16 cellular contexts compared by ENCODE assay signal in the genomic region with DNA sequence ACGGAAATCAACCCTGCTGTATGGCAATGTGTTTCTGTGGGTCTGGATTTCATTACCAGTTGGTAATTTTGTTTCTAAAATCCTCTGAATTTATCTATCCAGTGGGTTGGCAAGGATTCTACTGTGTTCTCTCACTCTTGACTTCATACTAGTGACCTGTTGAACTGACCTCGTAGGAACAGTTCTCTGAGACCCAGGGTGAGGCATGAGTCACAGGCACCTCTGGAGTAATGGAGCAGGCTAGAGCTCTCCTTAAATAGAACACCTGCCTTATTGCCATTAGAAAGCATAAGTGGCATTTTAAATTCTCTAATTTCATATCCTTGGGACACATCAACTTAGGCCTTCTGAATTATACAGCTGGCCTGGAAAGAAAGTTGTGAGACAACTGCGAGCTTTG.
DNase-seq lines count a peak whose midpoint lies in the region; TF ChIP-seq lines count a peak whose summit lies in the region.
"Had no signal": no experiment of that assay in that cellular context is flagged by ENCODE, and none has a peak within 500 bp of the region (broad histone marks: within the 10 kb centered on the region; RNA-seq: fewer than 3 reads in every experiment).

No MANE protein-coding gene starts in this region.

- TF ChIP-seq CTCF in fibroblast of mammary gland (conservative IDR thresholded peaks at IDR 0.05; ENCODE audit: control insufficient read depth, insufficient read depth, low read depth, low read length) = no peak

- H3K4me3 ChIP-seq in fibroblast of mammary gland (ENCODE audit: control insufficient read depth, low read depth, low read length) = no peak overlapping the region
- H3K4me3 ChIP-seq: BLaER1 treated with 17β-estradiol and CSF1 and Interleukin-3, amounts not matched to agents 10 nM and 100 nM had no signal

- DNase-seq in DMS53 (lab: John Stamatoyannopoulos, UW) = peak; percentile 36
- DNase-seq in DMS53 treated with DMSO at 0.1 percent for 48 hours (lab: John Stamatoyannopoulos, UW; ENCODE audit: unreplicated experiment) = no peak
- peak; percentile 12 for DNase-seq in Daoy (ENCODE audit: low read depth)
- peak; percentile 1 for DNase-seq in NCI-H69 (lab: John Stamatoyannopoulos, UW)
- DNase-seq in fibroblast of mammary gland (ENCODE audit: low read depth) = peak; percentile 49
- no peak for DNase-seq in mucosa of gallbladder (ENCODE audit: low spot score)
- DNase-seq in ureter (ENCODE audit: low spot score) = no peak
- no peak for DNase-seq in NCI-H146 (lab: John Stamatoyannopoulos, UW)
- DNase-seq: ACHN; CD4-positive, alpha-beta memory T cell; H9; NCI-H1930; NCI-H226; NCI-H524 treated with DMSO at 0.1 percent for 48 hours; T-helper 1 cell had no signal

Comparison
In these comparisons a context has a peak if more than half of its experiments do, and no peak if none do; other contexts are left out.
1. DNase-seq: peak in DMS53 (single experiment), Daoy (single experiment), NCI-H69 (single experiment) and fibroblast of mammary gland (single experiment); none in DMS53 treated with DMSO at 0.1 percent for 48 hours (single experiment), mucosa of gallbladder (single experiment), ureter (single experiment) and NCI-H146 (single experiment).